In the genomic region with DNA sequence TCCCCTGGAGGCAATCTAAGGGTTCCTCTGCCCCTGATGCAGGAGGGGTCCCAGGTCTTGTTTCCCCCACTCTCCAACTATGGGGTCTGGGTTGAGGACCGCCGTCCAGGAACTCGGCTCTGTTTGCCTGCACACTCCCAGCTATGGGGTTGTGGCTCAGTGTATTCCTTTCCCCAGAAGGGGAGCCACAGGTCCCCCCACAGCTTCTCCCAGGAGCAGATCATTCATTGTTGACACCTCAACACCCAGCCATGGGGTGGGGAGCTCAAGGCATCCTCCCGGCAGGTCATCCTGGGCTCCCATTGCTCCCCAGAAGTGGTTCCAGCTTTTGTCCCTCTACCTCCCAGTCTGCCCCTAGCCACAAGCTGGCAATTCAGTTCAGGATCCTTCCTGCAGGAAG, we compare ENCODE assay signal across 9 cellular contexts. TPM values are rescaled to one million over a fixed set of nuclear protein-coding genes. Genes with fewer than 3 reads are reported as not detected.
DNase-seq lines count a peak whose midpoint lies in the region; ATAC-seq lines count a peak whose summit lies in the region.
"Had no signal": no experiment of that assay in that cellular context is flagged by ENCODE, and none has a peak within 500 bp of the region (broad histone marks: within the 10 kb centered on the region; RNA-seq: fewer than 3 reads in every experiment).

No MANE protein-coding gene starts in this region.

- no peaks in the 10 kb centered on the region for H3K36me3 ChIP-seq in ACC112 (ENCODE audit: insufficient read depth, low read length)
- H3K36me3 ChIP-seq in MG63: no peaks in the 10 kb centered on the region

- H3K9me3 ChIP-seq in MG63: no peaks in the 10 kb centered on the region

- no peak overlapping the region for H3K27ac ChIP-seq in ACC112 (ENCODE audit: low read depth, low read length)

- peak overlapping the region; percentile 72 to 87 (median 78) for H3K4me3 Mint-ChIP-seq in naive thymus-derived CD8-positive, alpha-beta T cell

- no peak for DNase-seq in MG63
- peak; percentile 15 for DNase-seq in dermis blood vessel endothelial cell
- no peak for DNase-seq in naive thymus-derived CD8-positive, alpha-beta T cell
- DNase-seq in NCI-H1930 (lab: John Stamatoyannopoulos, UW): no peak
- no peak for DNase-seq in SHP77 (lab: John Stamatoyannopoulos, UW)
- no peak for DNase-seq in NCI-H446 (lab: John Stamatoyannopoulos, UW)
- DNase-seq in activated CD8-positive, alpha-beta memory T cell treated with anti-CD3 and anti-CD28 coated beads for 24 hours: no peak
- DNase-seq: stimulated activated CD4-positive, alpha-beta T cell treated with anti-CD3 and anti-CD28 coated beads, Interleukin-1b, Interleukin-23, amount 100 ng/mL, for 48 hours had no signal

- no peaks in the 10 kb centered on the region for H3K79me2 ChIP-seq in ACC112 (ENCODE audit: control insufficient read depth, insufficient read depth, low read length, unreplicated experiment)

- H3K9me3 Mint-ChIP-seq in naive thymus-derived CD8-positive, alpha-beta T cell: no peaks in the 10 kb centered on the region

- H2AFZ ChIP-seq in ACC112 (ENCODE audit: low read length, unreplicated experiment): no peak overlapping the region

- no peak for ATAC-seq in naive thymus-derived CD8-positive, alpha-beta T cell

- H3K4me1 ChIP-seq in ACC112 (ENCODE audit: control insufficient read depth, insufficient read depth, low read length, unreplicated experiment): peaks cover 5% of the 10 kb centered on the region

- H3K27me3 Mint-ChIP-seq in naive thymus-derived CD8-positive, alpha-beta T cell: peaks cover 0 to 6% (median 0%) of the 10 kb centered on the region in 5 donors

- peak overlapping the region in 9 of 10 donors; percentile 31 to 81 (median 66) for H3K27ac Mint-ChIP-seq in naive thymus-derived CD8-positive, alpha-beta T cell

- peaks cover 12 to 25% (median 19%) of the 10 kb centered on the region in 4 donors for H3K4me1 Mint-ChIP-seq in naive thymus-derived CD8-positive, alpha-beta T cell

- H3K36me3 Mint-ChIP-seq in naive thymus-derived CD8-positive, alpha-beta T cell: no peaks in the 10 kb centered on the region

- POLR2A ChIA-PET in naive thymus-derived CD8-positive, alpha-beta T cell (lab: Charles Lee): interaction anchor here (0.5 to 1.5 kb wide), 7 partner anchors 11 to 430 kb away, joined by 3 to 5 read pairs (median 4); a partner anchor contains a TSS

- H3K4me3 ChIP-seq in ACC112 (ENCODE audit: low read depth, low read length) (peak overlapping the region; percentile 87), MG63 (peak overlapping the region; percentile 68)

- H3K27me3 ChIP-seq in ACC112 (ENCODE audit: insufficient read depth, low read length) (no peaks in the 10 kb centered on the region), MG63 (no peaks in the 10 kb centered on the region)

RNA-seq across cellular contexts. Expression of a gene that starts 1.0 kb away (rescaled TPM):
- total RNA-seq in MG63 (2014; rRNA removed; shearing (Covaris generic); ENCODE audit: low replicate concordance): 37.2 and 44.9 TPM in 2 replicates
- 20.9 and 36.6 TPM in 2 replicates for total RNA-seq in dermis blood vessel endothelial cell
- 10 to 100 TPM; 10.2 to 10.8 TPM for total RNA-seq in naive thymus-derived CD8-positive, alpha-beta T cell
- polyA plus RNA-seq in naive thymus-derived CD8-positive, alpha-beta T cell: 1 to 10 TPM in 2 of 3 donors, under 1 TPM in 1; 0.71 to 2.5 (median 1.7) TPM

RNA-seq across cellular contexts. Expression of a gene that starts 5.5 kb away (rescaled TPM):
- 6.4 and 10.3 TPM in 2 replicates for total RNA-seq in MG63 (2014; rRNA removed; shearing (Covaris generic); ENCODE audit: low replicate concordance)
- total RNA-seq in dermis blood vessel endothelial cell: 2.7 and 3.7 TPM in 2 replicates
- 10 to 100 TPM; 13.7 TPM for total RNA-seq in naive thymus-derived CD8-positive, alpha-beta T cell
- 10 to 100 TPM in 1 of 3 donors, 1 to 10 TPM in 2; 6.5 to 10.1 (median 6.6) TPM for polyA plus RNA-seq in naive thymus-derived CD8-positive, alpha-beta T cell

RNA-seq across cellular contexts. Expression of a gene that starts 18.6 kb away (rescaled TPM):
- 175 and 184 TPM in 2 replicates for total RNA-seq in MG63 (2014; rRNA removed; shearing (Covaris generic); ENCODE audit: low replicate concordance)
- total RNA-seq in dermis blood vessel endothelial cell: 107 and 192 TPM in 2 replicates
- total RNA-seq in naive thymus-derived CD8-positive, alpha-beta T cell: 100 to 1,000 TPM; 114 to 116 TPM
- polyA plus RNA-seq in naive thymus-derived CD8-positive, alpha-beta T cell: 10 to 100 TPM in 1 of 3 donors, 1 to 10 TPM in 2; 5.9 to 10.2 (median 7.0) TPM

RNA-seq across cellular contexts. Expression of a gene that starts 28.0 kb away (rescaled TPM):
- not detected in 2 replicates for total RNA-seq in MG63 (2014; rRNA removed; shearing (Covaris generic); ENCODE audit: low replicate concordance)
- 2.3 and 2.9 TPM in 2 replicates for total RNA-seq in dermis blood vessel endothelial cell
- 1 to 10 TPM in 1 of 2 experiments, under 1 TPM in 1; 0.88 to 1.1 TPM for total RNA-seq in naive thymus-derived CD8-positive, alpha-beta T cell
- 1 to 10 TPM in 2 of 3 donors, under 1 TPM in 1; 0.68 to 2.7 (median 2.3) TPM for polyA plus RNA-seq in naive thymus-derived CD8-positive, alpha-beta T cell
